Comparison of ENCODE assay signal across 17 cellular contexts in genomic region chr15:71385026-71385425, GRCh38.
DNase-seq lines count a peak whose midpoint lies in the region; ATAC-seq and TF ChIP-seq lines count a peak whose summit lies in the region.
"Had no signal": no experiment of that assay in that cellular context is flagged by ENCODE, and none has a peak within 500 bp of the region (broad histone marks: within the 10 kb centered on the region; RNA-seq: fewer than 3 reads in every experiment).

No MANE protein-coding gene starts in this region.

- peaks cover 6 to 12% of the 10 kb centered on the region in 2 donors for H3K4me1 ChIP-seq in aorta (ENCODE audit: control insufficient read depth in 1 of 2, insufficient read depth in 2 of 2, low read length in 2 of 2)
- no peaks in the 10 kb centered on the region for H3K4me1 ChIP-seq in GM23248 (ENCODE audit: insufficient read depth)

- peak overlapping the region in 1 of 5 experiments; percentile 17 for H3K4me3 Mint-ChIP-seq in brain
- H3K4me3 Mint-ChIP-seq in mesothelial cell of epicardium, result no peak overlapping the region
- H3K4me3 Mint-ChIP-seq: CD8-positive, alpha-beta T cell; effector memory CD8-positive, alpha-beta T cell; T-helper 1 cell treated with Interleukin-12 subunit alpha and Interleukin-12 subunit beta and Interleukin-4 antibody, amounts not matched to agents 30 μg/mL and 1 μg/mL, for 36 hours had no signal

- H3K27me3 ChIP-seq in aorta (ENCODE audit: control insufficient read depth in 1 of 2, insufficient read depth in 2 of 2, low read length in 1 of 2), result no peaks in the 10 kb centered on the region
- H3K27me3 ChIP-seq in GM23248 (replicated peaks; ENCODE audit: insufficient read depth), result no peaks in the 10 kb centered on the region

- H3K4me1 Mint-ChIP-seq in brain (peaks cover 41% of the 10 kb centered on the region), mesothelial cell of epicardium (peaks cover 56% of the 10 kb centered on the region)

- H3K9me3 Mint-ChIP-seq in brain (peaks cover 4 to 10% (median 9%) of the 10 kb centered on the region in 5 experiments), mesothelial cell of epicardium (no peaks in the 10 kb centered on the region)
- peaks cover 5% of the 10 kb centered on the region in 2 donors for H3K9me3 Mint-ChIP-seq in activated naive CD4-positive, alpha-beta T cell treated with anti-CD3 and anti-CD28 coated beads, Interleukin-2, amount 50 U/mL, for 72 hours
- H3K9me3 Mint-ChIP-seq: effector memory CD8-positive, alpha-beta T cell had no signal

- intact Hi-C loops in Right ventricle myocardium superior (cut with DNase I) (loop anchor here (5.0 kb wide), 1 partner anchor 57 kb away; no protein-coding TSS in a partner anchor), cardiac septum (cut with DNase I) (loop anchor here (5.0 kb wide), 1 partner anchor 57 kb away; no protein-coding TSS in a partner anchor), aorta (cut with DNase I) (loop anchor here in 1 of 2 donors (5.0 kb wide), 1 partner anchor 268 kb away; the partner anchor contains the start of gene THSD4)

- no peaks in the 10 kb centered on the region for H3F3A ChIP-seq in GM23248 (ENCODE audit: insufficient read depth)

- H3K36me3 Mint-ChIP-seq in brain (no peaks in the 10 kb centered on the region), mesothelial cell of epicardium (peaks cover 3% of the 10 kb centered on the region)
- peaks cover 0 to 7% of the 10 kb centered on the region in 2 donors for H3K36me3 Mint-ChIP-seq in activated naive CD4-positive, alpha-beta T cell treated with anti-CD3 and anti-CD28 coated beads, Interleukin-2, amount 50 U/mL, for 72 hours
- H3K36me3 Mint-ChIP-seq: CD8-positive, alpha-beta T cell had no signal

- H3K27ac Mint-ChIP-seq in brain (peak overlapping the region in 4 of 5 experiments; percentile 13 to 81 (median 42)), mesothelial cell of epicardium (peak overlapping the region; percentile 84)
- no peak overlapping the region for H3K27ac Mint-ChIP-seq in activated naive CD4-positive, alpha-beta T cell treated with anti-CD3 and anti-CD28 coated beads, Interleukin-2, amount 50 U/mL, for 72 hours
- H3K27ac Mint-ChIP-seq: CD8-positive, alpha-beta T cell; effector memory CD8-positive, alpha-beta T cell; T-helper 1 cell treated with Interleukin-12 subunit alpha and Interleukin-12 subunit beta and Interleukin-4 antibody, amounts not matched to agents 30 μg/mL and 1 μg/mL, for 36 hours had no signal

- in situ Hi-C loops in GM23248 (cut with MboI), result no loop called here

- peaks cover 7% of the 10 kb centered on the region for H3K27me3 Mint-ChIP-seq in brain
- no peaks in the 10 kb centered on the region for H3K27me3 Mint-ChIP-seq in mesothelial cell of epicardium (ENCODE audit: low read depth)

- no peak overlapping the region for H2AFZ ChIP-seq in GM23248

- no peak overlapping the region for H3K4me3 ChIP-seq in aorta (ENCODE audit: low read length in 2 of 2)
- H3K4me3 ChIP-seq in GM23248, result no peak overlapping the region

- TF ChIP-seq CTCF in brain (conservative IDR thresholded peaks at IDR 0.05), result no peak
- no peak for TF ChIP-seq CTCF in mesothelial cell of epicardium (IDR thresholded peaks at IDR 0.05; ENCODE audit: unreplicated experiment)

- H3K9me3 ChIP-seq in aorta (ENCODE audit: control insufficient read depth, low read length) (no peaks in the 10 kb centered on the region), GM23248 (ENCODE audit: low read depth) (no peaks in the 10 kb centered on the region)

- 9 to 15% methylated on average over 4 of the region's 4 CpGs for WGBS in aorta, 2 donors
- 62 to 67% methylated on average over 4 of the region's 4 CpGs for WGBS in GM23248 (ENCODE audit: low coverage in 1 of 2, low lambda C conversion rate in 2 of 2, missing lambda C conversion rate in 2 of 2), 2 experiments

- no peaks in the 10 kb centered on the region for H3K79me2 ChIP-seq in GM23248 (ENCODE audit: insufficient read depth)

- no peaks in the 10 kb centered on the region for H3K36me3 ChIP-seq in aorta (ENCODE audit: control insufficient read depth in 1 of 2, insufficient read depth in 2 of 2, low read length in 1 of 2)
- no peaks in the 10 kb centered on the region for H3K36me3 ChIP-seq in GM23248 (ENCODE audit: low read depth)

- no peak overlapping the region for H3K4me2 ChIP-seq in GM23248 (ENCODE audit: unreplicated experiment)

- ATAC-seq in Right ventricle myocardium superior (ENCODE audit: poor library complexity), result peak; percentile 8
- no peak for ATAC-seq in aorta (ENCODE audit: low FRiP score)
- no peak for ATAC-seq in activated naive CD4-positive, alpha-beta T cell treated with anti-CD3 and anti-CD28 coated beads, Interleukin-2, amount 50 U/mL, for 72 hours
- ATAC-seq: CD8-positive, alpha-beta T cell; effector memory CD8-positive, alpha-beta T cell had no signal

- DNase-seq in Right ventricle myocardium superior (no peak), cardiac septum (ENCODE audit: low spot score) (no peak), mesothelial cell of epicardium (ENCODE audit: low spot score in 2 of 2, unreplicated experiment in 2 of 2) (no peak), aorta (no peak), mesenteric fat pad (ENCODE audit: low spot score) (no peak), GM23248 (no peak)
- no peak for DNase-seq in activated naive CD4-positive, alpha-beta T cell treated with anti-CD3 and anti-CD28 coated beads, Interleukin-2, amount 50 U/mL, for 72 hours (ENCODE audit: low spot score in 2 of 2)
- DNase-seq: activated CD4-positive, CD25-positive, alpha-beta regulatory T cell; activated effector memory CD4-positive, alpha-beta T cell treated with anti-CD3 and anti-CD28 coated beads, Interleukin-2, amount 50 U/mL, for 16 hours; CD8-positive, alpha-beta T cell; effector memory CD8-positive, alpha-beta T cell; Karpas-422; mesenchymal stem cell; NCI-H1694; stimulated activated CD4-positive, alpha-beta T cell treated with anti-CD3 and anti-CD28 coated beads, Interleukin-12 subunit alpha, Interleukin-12 subunit beta, amount 100 ng/mL, for 4 hours had no signal

- no peaks in the 10 kb centered on the region for H4K20me1 ChIP-seq in GM23248 (ENCODE audit: insufficient read depth)

- no peak overlapping the region for H3K9ac ChIP-seq in GM23248

- no peaks in the 10 kb centered on the region for H3K9me2 ChIP-seq in GM23248 (ENCODE audit: insufficient read depth)

- H3K27ac ChIP-seq in aorta (ENCODE audit: low read depth in 1 of 2, low read length in 2 of 2) (peak overlapping the region; percentile 15 to 25), GM23248 (no peak overlapping the region)

Comparison
In these comparisons a context has a peak if more than half of its experiments do, and no peak if none do; other contexts are left out.
1. H3K27ac Mint-ChIP-seq: peak in brain (4 of 5) and mesothelial cell of epicardium (single experiment); none in activated naive CD4-positive, alpha-beta T cell treated with anti-CD3 and anti-CD28 coated beads, Interleukin-2, amount 50 U/mL, for 72 hours (0 of 2).